Comparison of ENCODE assay signal across 6 cellular contexts in genomic region chr11:62570903-62571302, GRCh38. TPM values are rescaled to one million over a fixed set of nuclear protein-coding genes. Genes with fewer than 3 reads are reported as not detected.
DNase-seq lines count a peak whose midpoint lies in the region; ATAC-seq and TF ChIP-seq lines count a peak whose summit lies in the region.
"Not testable (repeated sequence)": the region's sequence is repeated elsewhere in the genome, so short reads cannot be mapped to it uniquely, and the experiment has no call there.

No MANE protein-coding gene starts in this region.

- peak overlapping the region; percentile 49 for H3K27ac Mint-ChIP-seq in CD8-positive, alpha-beta T cell
- H3K27ac Mint-ChIP-seq in activated B cell treated with CpG ODN at 0.5 μM for 24 hours (peak overlapping the region; percentile 78), immature natural killer cell (peak overlapping the region in 5 of 6 donors; percentile 5 to 71 (median 54))
- H3K27ac Mint-ChIP-seq in activated naive CD8-positive, alpha-beta T cell treated with anti-CD3 and anti-CD28 coated beads for 36 hours, result peak overlapping the region; percentile 99

- not testable (repeated sequence) for DNase-seq in CD8-positive, alpha-beta T cell; MG63; activated B cell treated with CpG ODN at 0.5 μM for 24 hours; activated naive CD8-positive, alpha-beta T cell treated with anti-CD3 and anti-CD28 coated beads for 36 hours; immature natural killer cell

- not testable (repeated sequence) for H3K27ac ChIP-seq in CD8-positive, alpha-beta T cell (ENCODE audit: low read depth, low read length)
- peak overlapping the region; percentile 68 for H3K27ac ChIP-seq in skeletal muscle tissue (ENCODE audit: low read depth, low read length)

- H3K27me3 ChIP-seq in CD8-positive, alpha-beta T cell (ENCODE audit: insufficient read depth, low read length); MG63; skeletal muscle tissue (ENCODE audit: control insufficient read depth in 3 of 3, insufficient read depth in 3 of 3, low read length in 3 of 3): not testable (repeated sequence)

- not testable (repeated sequence) for H3K4me3 Mint-ChIP-seq in CD8-positive, alpha-beta T cell
- H3K4me3 Mint-ChIP-seq in activated B cell treated with CpG ODN at 0.5 μM for 24 hours (peak overlapping the region; percentile 40), immature natural killer cell (peak overlapping the region in 1 of 5 donors; percentile 6)
- H3K4me3 Mint-ChIP-seq in activated naive CD8-positive, alpha-beta T cell treated with anti-CD3 and anti-CD28 coated beads for 36 hours, result peak overlapping the region; percentile 89

- not testable (repeated sequence) for H3K4me3 ChIP-seq in CD8-positive, alpha-beta T cell (ENCODE audit: low read depth, low read length); skeletal muscle tissue (ENCODE audit: low read length in 3 of 3)
- peak overlapping the region; percentile 82; the same call in 1 of the 2 replicates for H3K4me3 ChIP-seq in MG63

- H3K9me3 ChIP-seq in CD8-positive, alpha-beta T cell (ENCODE audit: low read length); MG63; skeletal muscle tissue (ENCODE audit: control insufficient read depth in 3 of 3, low read length in 3 of 3): not testable (repeated sequence)

- intact Hi-C loops in CD8-positive, alpha-beta T cell (cut with DNase I, micrococcal nuclease), result loop anchor here in 1 of 2 experiments (5.0 kb wide), 3 partner anchors 51 to 181 kb away; partner anchors contain the start of genes B3GAT3, C11orf98, CSKMT and ZBTB3
- intact Hi-C loops in activated B cell treated with CpG ODN at 0.5 μM for 24 hours (cut with micrococcal nuclease), result loop anchor here (5.0 kb wide), 2 partner anchors 181 to 261 kb away; partner anchors contain the start of genes STX5, TEX54 and ZBTB3

- peak overlapping the region in 1 of 3 donors; percentile 97 for H3K9ac ChIP-seq in skeletal muscle tissue (ENCODE audit: low read depth in 1 of 3, low read length in 3 of 3)

- not testable (repeated sequence) for ATAC-seq in CD8-positive, alpha-beta T cell; activated B cell treated with CpG ODN at 0.5 μM for 24 hours (ENCODE audit: low read depth)

- TF ChIP-seq CTCF in CD8-positive, alpha-beta T cell (IDR thresholded peaks at IDR 0.05); activated B cell treated with CpG ODN at 0.5 μM for 24 hours (IDR thresholded peaks at IDR 0.05): not testable (repeated sequence)

- CTCF ChIA-PET in CD8-positive, alpha-beta T cell (lab: Charles Lee), result interaction anchor here (0.6 to 5.5 kb wide), 2 partner anchors 12 to 146 kb away, joined by 3 to 53 read pairs; no protein-coding TSS in a partner anchor
- CTCF ChIA-PET in activated B cell treated with CpG ODN at 0.5 μM for 24 hours (lab: Charles Lee), result interaction anchor here (2.0 kb wide), 1 partner anchor 146 kb away, joined by 6 read pairs; no protein-coding TSS in a partner anchor

- peaks cover 82% of the 10 kb centered on the region for H3K36me3 Mint-ChIP-seq in CD8-positive, alpha-beta T cell
- H3K36me3 Mint-ChIP-seq in activated B cell treated with CpG ODN at 0.5 μM for 24 hours (ENCODE audit: low read depth) (peaks cover 81% of the 10 kb centered on the region), immature natural killer cell (peaks cover 23 to 38% (median 29%) of the 10 kb centered on the region in 3 donors)
- peaks cover 73% of the 10 kb centered on the region for H3K36me3 Mint-ChIP-seq in activated naive CD8-positive, alpha-beta T cell treated with anti-CD3 and anti-CD28 coated beads for 36 hours

- POLR2A ChIA-PET in CD8-positive, alpha-beta T cell (lab: Charles Lee), result interaction anchor here (1.1 to 1.3 kb wide), 2 partner anchors 14 to 20 kb away, joined by 3 to 7 read pairs; partner anchors contain the start of gene TUT1
- POLR2A ChIA-PET in activated B cell treated with CpG ODN at 0.5 μM for 24 hours (lab: Charles Lee), result interaction anchor here (1.0 to 4.8 kb wide), 4 partner anchors 12 to 157 kb away, joined by 3 to 40 read pairs (median 7); partner anchors contain the start of genes HNRNPUL2, TTC9C and TUT1

- H3K36me3 ChIP-seq in CD8-positive, alpha-beta T cell (ENCODE audit: insufficient read depth, low read length), result peaks cover 35% of the 10 kb centered on the region
- H3K36me3 ChIP-seq in MG63, result peaks cover 94% of the 10 kb centered on the region
- peaks cover 40 to 48% (median 44%) of the 10 kb centered on the region in 3 donors for H3K36me3 ChIP-seq in skeletal muscle tissue (ENCODE audit: control insufficient read depth in 3 of 3, insufficient read depth in 3 of 3, low read length in 3 of 3)

- peaks cover 62% of the 10 kb centered on the region for H3K4me1 Mint-ChIP-seq in CD8-positive, alpha-beta T cell (ENCODE audit: low read depth)
- H3K4me1 Mint-ChIP-seq in activated B cell treated with CpG ODN at 0.5 μM for 24 hours, result peaks cover 49% of the 10 kb centered on the region
- H3K4me1 Mint-ChIP-seq in activated naive CD8-positive, alpha-beta T cell treated with anti-CD3 and anti-CD28 coated beads for 36 hours, result peaks cover 55% of the 10 kb centered on the region
- peaks cover 42 to 65% of the 10 kb centered on the region in 2 donors for H3K4me1 Mint-ChIP-seq in immature natural killer cell

- peaks cover 28% of the 10 kb centered on the region for H3K4me1 ChIP-seq in CD8-positive, alpha-beta T cell (ENCODE audit: insufficient read depth, low read length)
- H3K4me1 ChIP-seq in skeletal muscle tissue (ENCODE audit: control insufficient read depth in 3 of 3, insufficient read depth in 3 of 3, low read length in 3 of 3), result peaks cover 53 to 62% (median 54%) of the 10 kb centered on the region in 3 donors

- not testable (repeated sequence) for H3K9me3 Mint-ChIP-seq in CD8-positive, alpha-beta T cell; activated B cell treated with CpG ODN at 0.5 μM for 24 hours; activated naive CD8-positive, alpha-beta T cell treated with anti-CD3 and anti-CD28 coated beads for 36 hours; immature natural killer cell

- H3K27me3 Mint-ChIP-seq in CD8-positive, alpha-beta T cell (ENCODE audit: low read depth); activated B cell treated with CpG ODN at 0.5 μM for 24 hours; activated naive CD8-positive, alpha-beta T cell treated with anti-CD3 and anti-CD28 coated beads for 36 hours: not testable (repeated sequence)
- peaks cover 5 to 14% (median 9%) of the 10 kb centered on the region in 3 donors for H3K27me3 Mint-ChIP-seq in immature natural killer cell (ENCODE audit: low read depth in 3 of 3)

RNA-seq across cellular contexts. Expression of gene EEF1G, which starts 2.8 kb away (rescaled TPM):
- total RNA-seq in CD8-positive, alpha-beta T cell, result 1,000 to 10,000 TPM; 2,174 to 2,204 TPM
- total RNA-seq in MG63 (2014; rRNA removed; shearing (Covaris generic); ENCODE audit: low replicate concordance), result 2,571 and 3,577 TPM in 2 replicates
- total RNA-seq in activated B cell treated with CpG ODN at 0.5 μM for 24 hours, result 2,373 and 2,524 TPM in 2 replicates
- total RNA-seq in activated naive CD8-positive, alpha-beta T cell treated with anti-CD3 and anti-CD28 coated beads for 36 hours, result 1,000 to 10,000 TPM; 1,924 to 1,929 TPM
- polyA plus RNA-seq in immature natural killer cell, result 100 to 1,000 TPM; 628 to 849 (median 821) TPM
- total RNA-seq in skeletal muscle tissue, result 2,520 TPM

RNA-seq across cellular contexts. Expression of gene TUT1, which starts 20.4 kb away (rescaled TPM):
- total RNA-seq in CD8-positive, alpha-beta T cell, result 10 to 100 TPM; 15.3 to 17.7 TPM
- 11.1 and 20.3 TPM in 2 replicates for total RNA-seq in MG63 (2014; rRNA removed; shearing (Covaris generic); ENCODE audit: low replicate concordance)
- total RNA-seq in activated B cell treated with CpG ODN at 0.5 μM for 24 hours, result 27.8 and 30.9 TPM in 2 replicates
- total RNA-seq in activated naive CD8-positive, alpha-beta T cell treated with anti-CD3 and anti-CD28 coated beads for 36 hours, result 10 to 100 TPM; 29.1 to 32.2 TPM
- 10 to 100 TPM in 2 of 3 donors, 1 to 10 TPM in 1; 7.3 to 16.2 (median 12.5) TPM for polyA plus RNA-seq in immature natural killer cell
- total RNA-seq in skeletal muscle tissue, result 4.2 TPM

RNA-seq across cellular contexts. Expression of gene AHNAK, which starts 24.3 kb away (rescaled TPM):
- total RNA-seq in CD8-positive, alpha-beta T cell, result 100 to 1,000 TPM; 185 to 188 TPM
- total RNA-seq in MG63 (2014; rRNA removed; shearing (Covaris generic); ENCODE audit: low replicate concordance), result 110 and 122 TPM in 2 replicates
- total RNA-seq in activated B cell treated with CpG ODN at 0.5 μM for 24 hours (246 and 248 TPM in 2 replicates), skeletal muscle tissue (432 TPM)
- 10 to 100 TPM; 12.3 to 12.5 TPM for total RNA-seq in activated naive CD8-positive, alpha-beta T cell treated with anti-CD3 and anti-CD28 coated beads for 36 hours
- polyA plus RNA-seq in immature natural killer cell, result 100 to 1,000 TPM in 1 of 3 donors, 10 to 100 TPM in 2; 45.0 to 217 (median 57.2) TPM

RNA-seq across cellular contexts. Expression of gene MTA2, which starts 30.8 kb away (rescaled TPM):
- 100 to 1,000 TPM; 148 to 154 TPM for total RNA-seq in CD8-positive, alpha-beta T cell
- total RNA-seq in MG63 (2014; rRNA removed; shearing (Covaris generic); ENCODE audit: low replicate concordance), result 84.9 and 117 TPM in 2 replicates
- total RNA-seq in activated B cell treated with CpG ODN at 0.5 μM for 24 hours, result 170 and 175 TPM in 2 replicates
- 100 to 1,000 TPM; 196 to 200 TPM for total RNA-seq in activated naive CD8-positive, alpha-beta T cell treated with anti-CD3 and anti-CD28 coated beads for 36 hours
- polyA plus RNA-seq in immature natural killer cell, result 10 to 100 TPM in 2 of 3 donors, 1 to 10 TPM in 1; 9.7 to 48.4 (median 22.4) TPM
- total RNA-seq in skeletal muscle tissue, result 63.7 TPM

RNA-seq across cellular contexts. Expression of gene EML3, which starts 41.7 kb away (rescaled TPM):
- 100 to 1,000 TPM; 167 to 189 TPM for total RNA-seq in CD8-positive, alpha-beta T cell
- total RNA-seq in MG63 (2014; rRNA removed; shearing (Covaris generic); ENCODE audit: low replicate concordance), result 18.1 and 20.9 TPM in 2 replicates
- total RNA-seq in activated B cell treated with CpG ODN at 0.5 μM for 24 hours (115 and 128 TPM in 2 replicates), skeletal muscle tissue (7.3 TPM)
- 100 to 1,000 TPM; 112 to 121 TPM for total RNA-seq in activated naive CD8-positive, alpha-beta T cell treated with anti-CD3 and anti-CD28 coated beads for 36 hours
- 10 to 100 TPM; 15.9 to 25.8 (median 17.9) TPM for polyA plus RNA-seq in immature natural killer cell

Comparison
In these comparisons a context has a peak if more than half of its experiments do, and no peak if none do; other contexts are left out.
1. H3K27ac Mint-ChIP-seq: peak in every context shown above with its lines; median percentile 99 in activated naive CD8-positive, alpha-beta T cell treated with anti-CD3 and anti-CD28 coated beads for 36 hours; 78 in activated B cell treated with CpG ODN at 0.5 μM for 24 hours; 54 in immature natural killer cell; 49 in CD8-positive, alpha-beta T cell.